ENCODE assay signal across 1 cellular context in the genomic region with DNA sequence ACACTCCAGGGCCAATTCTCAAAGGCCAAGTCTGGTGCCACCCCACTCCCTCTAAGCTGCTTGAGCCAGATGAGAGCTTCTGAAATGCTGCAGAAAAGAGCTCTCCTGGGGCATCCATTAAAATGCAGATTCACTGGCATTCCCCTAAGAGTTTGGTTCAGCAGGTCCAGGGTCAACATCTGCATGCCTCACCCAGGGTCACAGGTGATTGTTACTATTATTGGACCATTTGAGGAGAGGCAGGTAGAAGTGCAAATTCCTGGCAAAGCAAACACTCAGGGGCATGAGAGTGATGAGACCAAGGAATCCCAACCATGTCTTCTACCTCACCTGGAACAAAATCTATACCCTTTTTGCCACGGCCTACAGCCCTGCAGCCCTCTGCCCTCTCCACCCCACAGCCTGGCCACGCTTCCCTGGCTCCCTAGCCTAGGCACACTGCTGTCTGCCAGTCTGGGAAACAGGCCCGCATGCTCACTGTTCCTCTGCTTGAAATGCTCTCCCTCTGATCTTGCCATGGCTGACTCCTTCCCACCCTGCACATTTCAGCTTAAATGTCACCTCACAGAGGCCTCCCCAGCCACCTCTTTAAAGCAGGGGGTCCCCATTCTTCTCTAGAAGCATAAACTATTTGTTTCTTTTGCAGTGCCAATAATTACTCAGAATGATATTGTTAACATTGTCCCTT.
A peak's percentile ranks its signal among the peaks of the same experiment; 100 is the strongest.
TF ChIP-seq lines count a peak whose summit lies in the region.

No MANE protein-coding gene starts in this region.

TF ChIP-seq in WTC11, 78 proteins besides CTCF, POLR2A, EP300 and RAD21 (continued from another document):
- TF ChIP-seq, protein P1, sequence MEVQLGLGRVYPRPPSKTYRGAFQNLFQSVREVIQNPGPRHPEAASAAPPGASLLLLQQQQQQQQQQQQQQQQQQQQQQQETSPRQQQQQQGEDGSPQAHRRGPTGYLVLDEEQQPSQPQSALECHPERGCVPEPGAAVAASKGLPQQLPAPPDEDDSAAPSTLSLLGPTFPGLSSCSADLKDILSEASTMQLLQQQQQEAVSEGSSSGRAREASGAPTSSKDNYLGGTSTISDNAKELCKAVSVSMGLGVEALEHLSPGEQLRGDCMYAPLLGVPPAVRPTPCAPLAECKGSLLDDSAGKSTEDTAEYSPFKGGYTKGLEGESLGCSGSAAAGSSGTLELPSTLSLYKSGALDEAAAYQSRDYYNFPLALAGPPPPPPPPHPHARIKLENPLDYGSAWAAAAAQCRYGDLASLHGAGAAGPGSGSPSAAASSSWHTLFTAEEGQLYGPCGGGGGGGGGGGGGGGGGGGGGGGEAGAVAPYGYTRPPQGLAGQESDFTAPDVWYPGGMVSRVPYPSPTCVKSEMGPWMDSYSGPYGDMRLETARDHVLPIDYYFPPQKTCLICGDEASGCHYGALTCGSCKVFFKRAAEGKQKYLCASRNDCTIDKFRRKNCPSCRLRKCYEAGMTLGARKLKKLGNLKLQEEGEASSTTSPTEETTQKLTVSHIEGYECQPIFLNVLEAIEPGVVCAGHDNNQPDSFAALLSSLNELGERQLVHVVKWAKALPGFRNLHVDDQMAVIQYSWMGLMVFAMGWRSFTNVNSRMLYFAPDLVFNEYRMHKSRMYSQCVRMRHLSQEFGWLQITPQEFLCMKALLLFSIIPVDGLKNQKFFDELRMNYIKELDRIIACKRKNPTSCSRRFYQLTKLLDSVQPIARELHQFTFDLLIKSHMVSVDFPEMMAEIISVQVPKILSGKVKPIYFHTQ (CRISPR knock-in tag; IDR thresholded peaks at IDR 0.05) = no peak
- no peak for TF ChIP-seq SMAD3 (CRISPR knock-in tag; IDR thresholded peaks at IDR 0.05; ENCODE audit: borderline replicate concordance)
- no peak for TF ChIP-seq SOX15 (CRISPR knock-in tag; IDR thresholded peaks at IDR 0.05)
- no peak for TF ChIP-seq ZNF317 (CRISPR knock-in tag; IDR thresholded peaks at IDR 0.05; ENCODE audit: borderline replicate concordance, low read depth)
- TF ChIP-seq, protein P2, sequence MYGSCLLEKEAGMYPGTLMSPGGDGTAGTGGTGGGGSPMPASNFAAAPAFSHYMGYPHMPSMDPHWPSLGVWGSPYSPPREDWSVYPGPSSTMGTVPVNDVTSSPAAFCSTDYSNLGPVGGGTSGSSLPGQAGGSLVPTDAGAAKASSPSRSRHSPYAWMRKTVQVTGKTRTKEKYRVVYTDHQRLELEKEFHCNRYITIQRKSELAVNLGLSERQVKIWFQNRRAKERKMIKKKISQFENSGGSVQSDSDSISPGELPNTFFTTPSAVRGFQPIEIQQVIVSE (CRISPR knock-in tag; IDR thresholded peaks at IDR 0.05; ENCODE audit: borderline replicate concordance) = no peak
- TF ChIP-seq, protein P3, sequence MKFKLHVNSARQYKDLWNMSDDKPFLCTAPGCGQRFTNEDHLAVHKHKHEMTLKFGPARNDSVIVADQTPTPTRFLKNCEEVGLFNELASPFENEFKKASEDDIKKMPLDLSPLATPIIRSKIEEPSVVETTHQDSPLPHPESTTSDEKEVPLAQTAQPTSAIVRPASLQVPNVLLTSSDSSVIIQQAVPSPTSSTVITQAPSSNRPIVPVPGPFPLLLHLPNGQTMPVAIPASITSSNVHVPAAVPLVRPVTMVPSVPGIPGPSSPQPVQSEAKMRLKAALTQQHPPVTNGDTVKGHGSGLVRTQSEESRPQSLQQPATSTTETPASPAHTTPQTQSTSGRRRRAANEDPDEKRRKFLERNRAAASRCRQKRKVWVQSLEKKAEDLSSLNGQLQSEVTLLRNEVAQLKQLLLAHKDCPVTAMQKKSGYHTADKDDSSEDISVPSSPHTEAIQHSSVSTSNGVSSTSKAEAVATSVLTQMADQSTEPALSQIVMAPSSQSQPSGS (CRISPR knock-in tag; IDR thresholded peaks at IDR 0.05; ENCODE audit: borderline replicate concordance, low read depth) = no peak
- TF ChIP-seq ZNF416 (CRISPR knock-in tag; IDR thresholded peaks at IDR 0.05) = no peak
- TF ChIP-seq, protein P4, sequence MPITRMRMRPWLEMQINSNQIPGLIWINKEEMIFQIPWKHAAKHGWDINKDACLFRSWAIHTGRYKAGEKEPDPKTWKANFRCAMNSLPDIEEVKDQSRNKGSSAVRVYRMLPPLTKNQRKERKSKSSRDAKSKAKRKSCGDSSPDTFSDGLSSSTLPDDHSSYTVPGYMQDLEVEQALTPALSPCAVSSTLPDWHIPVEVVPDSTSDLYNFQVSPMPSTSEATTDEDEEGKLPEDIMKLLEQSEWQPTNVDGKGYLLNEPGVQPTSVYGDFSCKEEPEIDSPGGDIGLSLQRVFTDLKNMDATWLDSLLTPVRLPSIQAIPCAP (CRISPR knock-in tag; IDR thresholded peaks at IDR 0.05) = no peak
- TF ChIP-seq, protein P5, sequence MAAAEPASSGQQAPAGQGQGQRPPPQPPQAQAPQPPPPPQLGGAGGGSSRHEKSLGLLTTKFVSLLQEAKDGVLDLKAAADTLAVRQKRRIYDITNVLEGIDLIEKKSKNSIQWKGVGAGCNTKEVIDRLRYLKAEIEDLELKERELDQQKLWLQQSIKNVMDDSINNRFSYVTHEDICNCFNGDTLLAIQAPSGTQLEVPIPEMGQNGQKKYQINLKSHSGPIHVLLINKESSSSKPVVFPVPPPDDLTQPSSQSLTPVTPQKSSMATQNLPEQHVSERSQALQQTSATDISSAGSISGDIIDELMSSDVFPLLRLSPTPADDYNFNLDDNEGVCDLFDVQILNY (CRISPR knock-in tag; IDR thresholded peaks at IDR 0.05) = no peak
- TF ChIP-seq TEAD1 (CRISPR knock-in tag; IDR thresholded peaks at IDR 0.05) = peak; percentile 59; the same call in 1 of the 2 replicates
- TF ChIP-seq, protein P6, sequence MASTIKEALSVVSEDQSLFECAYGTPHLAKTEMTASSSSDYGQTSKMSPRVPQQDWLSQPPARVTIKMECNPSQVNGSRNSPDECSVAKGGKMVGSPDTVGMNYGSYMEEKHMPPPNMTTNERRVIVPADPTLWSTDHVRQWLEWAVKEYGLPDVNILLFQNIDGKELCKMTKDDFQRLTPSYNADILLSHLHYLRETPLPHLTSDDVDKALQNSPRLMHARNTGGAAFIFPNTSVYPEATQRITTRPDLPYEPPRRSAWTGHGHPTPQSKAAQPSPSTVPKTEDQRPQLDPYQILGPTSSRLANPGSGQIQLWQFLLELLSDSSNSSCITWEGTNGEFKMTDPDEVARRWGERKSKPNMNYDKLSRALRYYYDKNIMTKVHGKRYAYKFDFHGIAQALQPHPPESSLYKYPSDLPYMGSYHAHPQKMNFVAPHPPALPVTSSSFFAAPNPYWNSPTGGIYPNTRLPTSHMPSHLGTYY (CRISPR knock-in tag; IDR thresholded peaks at IDR 0.05) = no peak
- TF ChIP-seq, protein P7, sequence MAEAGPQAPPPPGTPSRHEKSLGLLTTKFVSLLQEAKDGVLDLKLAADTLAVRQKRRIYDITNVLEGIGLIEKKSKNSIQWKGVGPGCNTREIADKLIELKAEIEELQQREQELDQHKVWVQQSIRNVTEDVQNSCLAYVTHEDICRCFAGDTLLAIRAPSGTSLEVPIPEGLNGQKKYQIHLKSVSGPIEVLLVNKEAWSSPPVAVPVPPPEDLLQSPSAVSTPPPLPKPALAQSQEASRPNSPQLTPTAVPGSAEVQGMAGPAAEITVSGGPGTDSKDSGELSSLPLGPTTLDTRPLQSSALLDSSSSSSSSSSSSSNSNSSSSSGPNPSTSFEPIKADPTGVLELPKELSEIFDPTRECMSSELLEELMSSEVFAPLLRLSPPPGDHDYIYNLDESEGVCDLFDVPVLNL (CRISPR knock-in tag; IDR thresholded peaks at IDR 0.05; ENCODE audit: borderline replicate concordance, low read depth) = no peak
- TF ChIP-seq, protein P8, sequence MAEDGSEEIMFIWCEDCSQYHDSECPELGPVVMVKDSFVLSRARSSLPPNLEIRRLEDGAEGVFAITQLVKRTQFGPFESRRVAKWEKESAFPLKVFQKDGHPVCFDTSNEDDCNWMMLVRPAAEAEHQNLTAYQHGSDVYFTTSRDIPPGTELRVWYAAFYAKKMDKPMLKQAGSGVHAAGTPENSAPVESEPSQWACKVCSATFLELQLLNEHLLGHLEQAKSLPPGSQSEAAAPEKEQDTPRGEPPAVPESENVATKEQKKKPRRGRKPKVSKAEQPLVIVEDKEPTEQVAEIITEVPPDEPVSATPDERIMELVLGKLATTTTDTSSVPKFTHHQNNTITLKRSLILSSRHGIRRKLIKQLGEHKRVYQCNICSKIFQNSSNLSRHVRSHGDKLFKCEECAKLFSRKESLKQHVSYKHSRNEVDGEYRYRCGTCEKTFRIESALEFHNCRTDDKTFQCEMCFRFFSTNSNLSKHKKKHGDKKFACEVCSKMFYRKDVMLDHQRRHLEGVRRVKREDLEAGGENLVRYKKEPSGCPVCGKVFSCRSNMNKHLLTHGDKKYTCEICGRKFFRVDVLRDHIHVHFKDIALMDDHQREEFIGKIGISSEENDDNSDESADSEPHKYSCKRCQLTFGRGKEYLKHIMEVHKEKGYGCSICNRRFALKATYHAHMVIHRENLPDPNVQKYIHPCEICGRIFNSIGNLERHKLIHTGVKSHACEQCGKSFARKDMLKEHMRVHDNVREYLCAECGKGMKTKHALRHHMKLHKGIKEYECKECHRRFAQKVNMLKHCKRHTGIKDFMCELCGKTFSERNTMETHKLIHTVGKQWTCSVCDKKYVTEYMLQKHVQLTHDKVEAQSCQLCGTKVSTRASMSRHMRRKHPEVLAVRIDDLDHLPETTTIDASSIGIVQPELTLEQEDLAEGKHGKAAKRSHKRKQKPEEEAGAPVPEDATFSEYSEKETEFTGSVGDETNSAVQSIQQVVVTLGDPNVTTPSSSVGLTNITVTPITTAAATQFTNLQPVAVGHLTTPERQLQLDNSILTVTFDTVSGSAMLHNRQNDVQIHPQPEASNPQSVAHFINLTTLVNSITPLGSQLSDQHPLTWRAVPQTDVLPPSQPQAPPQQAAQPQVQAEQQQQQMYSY (CRISPR knock-in tag; IDR thresholded peaks at IDR 0.05) = peak; percentile 41; the same call in 1 of the 2 replicates
- TF ChIP-seq, protein P9, sequence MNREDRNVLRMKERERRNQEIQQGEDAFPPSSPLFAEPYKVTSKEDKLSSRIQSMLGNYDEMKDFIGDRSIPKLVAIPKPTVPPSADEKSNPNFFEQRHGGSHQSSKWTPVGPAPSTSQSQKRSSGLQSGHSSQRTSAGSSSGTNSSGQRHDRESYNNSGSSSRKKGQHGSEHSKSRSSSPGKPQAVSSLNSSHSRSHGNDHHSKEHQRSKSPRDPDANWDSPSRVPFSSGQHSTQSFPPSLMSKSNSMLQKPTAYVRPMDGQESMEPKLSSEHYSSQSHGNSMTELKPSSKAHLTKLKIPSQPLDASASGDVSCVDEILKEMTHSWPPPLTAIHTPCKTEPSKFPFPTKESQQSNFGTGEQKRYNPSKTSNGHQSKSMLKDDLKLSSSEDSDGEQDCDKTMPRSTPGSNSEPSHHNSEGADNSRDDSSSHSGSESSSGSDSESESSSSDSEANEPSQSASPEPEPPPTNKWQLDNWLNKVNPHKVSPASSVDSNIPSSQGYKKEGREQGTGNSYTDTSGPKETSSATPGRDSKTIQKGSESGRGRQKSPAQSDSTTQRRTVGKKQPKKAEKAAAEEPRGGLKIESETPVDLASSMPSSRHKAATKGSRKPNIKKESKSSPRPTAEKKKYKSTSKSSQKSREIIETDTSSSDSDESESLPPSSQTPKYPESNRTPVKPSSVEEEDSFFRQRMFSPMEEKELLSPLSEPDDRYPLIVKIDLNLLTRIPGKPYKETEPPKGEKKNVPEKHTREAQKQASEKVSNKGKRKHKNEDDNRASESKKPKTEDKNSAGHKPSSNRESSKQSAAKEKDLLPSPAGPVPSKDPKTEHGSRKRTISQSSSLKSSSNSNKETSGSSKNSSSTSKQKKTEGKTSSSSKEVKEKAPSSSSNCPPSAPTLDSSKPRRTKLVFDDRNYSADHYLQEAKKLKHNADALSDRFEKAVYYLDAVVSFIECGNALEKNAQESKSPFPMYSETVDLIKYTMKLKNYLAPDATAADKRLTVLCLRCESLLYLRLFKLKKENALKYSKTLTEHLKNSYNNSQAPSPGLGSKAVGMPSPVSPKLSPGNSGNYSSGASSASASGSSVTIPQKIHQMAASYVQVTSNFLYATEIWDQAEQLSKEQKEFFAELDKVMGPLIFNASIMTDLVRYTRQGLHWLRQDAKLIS (CRISPR knock-in tag; IDR thresholded peaks at IDR 0.05; ENCODE audit: borderline replicate concordance) = no peak
- TF ChIP-seq, protein P10, sequence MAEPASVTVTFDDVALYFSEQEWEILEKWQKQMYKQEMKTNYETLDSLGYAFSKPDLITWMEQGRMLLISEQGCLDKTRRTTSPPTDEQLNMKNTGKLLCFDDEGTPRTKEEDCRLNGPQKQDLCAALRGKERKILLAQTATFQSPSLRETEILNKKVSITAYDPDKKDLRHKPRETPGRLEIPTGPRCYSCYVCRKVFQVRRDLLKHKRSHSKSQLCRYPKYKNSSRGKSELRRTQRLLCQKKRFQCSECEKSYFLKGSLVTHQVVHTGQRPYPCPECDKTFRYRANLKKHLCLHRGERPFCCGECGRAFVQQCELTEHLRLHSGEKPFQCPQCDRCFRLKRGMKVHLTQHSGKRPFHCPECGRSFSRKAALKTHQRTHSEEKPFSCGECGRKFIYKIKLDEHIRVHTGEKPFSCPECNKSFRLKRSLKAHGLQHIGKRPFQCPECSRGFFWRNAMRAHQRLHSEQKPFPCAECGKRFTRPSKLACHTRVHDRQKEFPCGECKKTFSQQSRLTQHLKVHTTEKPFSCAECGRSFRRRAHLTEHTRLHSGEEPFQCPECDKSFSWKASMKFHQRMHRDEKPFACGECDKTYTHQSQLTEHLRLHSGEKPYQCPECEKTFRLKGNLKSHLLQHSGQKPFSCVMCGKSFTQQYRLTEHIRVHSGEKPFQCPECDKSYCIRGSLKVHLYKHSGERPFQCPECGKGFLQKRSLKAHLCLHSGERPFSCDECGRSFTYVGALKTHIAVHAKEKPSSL (CRISPR knock-in tag; conservative IDR thresholded peaks at IDR 0.05) = no peak
- no peak for TF ChIP-seq ZNF263 (CRISPR knock-in tag; IDR thresholded peaks at IDR 0.05; ENCODE audit: low read depth)
